In the genomic region with DNA sequence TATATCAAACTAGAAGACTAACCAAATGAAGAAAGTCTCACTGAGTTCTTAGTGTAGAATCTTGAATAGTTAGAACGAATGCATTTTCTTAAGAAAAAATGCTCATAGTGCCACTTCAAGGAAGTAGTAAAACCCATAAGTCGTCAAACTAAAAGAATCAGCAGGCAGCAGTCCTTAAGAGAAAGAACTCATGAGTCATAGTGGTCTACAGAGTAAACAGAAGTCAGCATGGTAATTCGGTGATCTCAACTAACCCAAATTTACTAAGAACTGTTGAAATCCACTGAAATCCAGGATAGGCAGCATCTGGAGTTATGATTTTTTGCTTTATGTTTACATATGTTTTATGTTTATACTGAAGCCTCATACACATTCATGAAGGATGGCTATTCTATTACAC, we compare ENCODE assay signal across 17 cellular contexts.
"Had no signal": no experiment of that assay in that cellular context is flagged by ENCODE, and none has a peak within 500 bp of the region (broad histone marks: within the 10 kb centered on the region; RNA-seq: fewer than 3 reads in every experiment).

No MANE protein-coding gene starts in this region.

- ATAC-seq: activated CD8-positive, alpha-beta T cell treated with anti-CD3 and anti-CD28 coated beads, Interleukin-2, amount 10 ng/mL, durations not matched to agents 7 days and 5 days; mucosa of descending colon; naive thymus-derived CD8-positive, alpha-beta T cell; right cardiac atrium; WTC11 had no signal

- H3K27ac ChIP-seq: ascending aorta, neutrophil, vagina had no signal

- H3K4me3 ChIP-seq: ascending aorta, mucosa of descending colon, vagina had no signal

- H3K4me1 ChIP-seq: ascending aorta, vagina had no signal

- DNase-seq: activated CD4-positive, alpha-beta T cell treated with anti-CD3 and anti-CD28 coated beads for 48 hours; activated CD8-positive, alpha-beta memory T cell treated with anti-CD3 and anti-CD28 coated beads, Interleukin-2, amount 50 U/mL, for 48 hours; activated CD8-positive, alpha-beta T cell treated with anti-CD3 and anti-CD28 coated beads, Interleukin-2, amount 10 ng/mL, durations not matched to agents 7 days and 5 days; activated naive CD4-positive, alpha-beta T cell; central memory CD4-positive, alpha-beta T cell; effector memory CD4-positive, alpha-beta T cell; hypothalamus; mammary epithelial cell; mucosa of descending colon; naive thymus-derived CD8-positive, alpha-beta T cell; posterior cingulate gyrus; right cardiac atrium; small intestine had no signal

- H3K9me3 ChIP-seq: ascending aorta, mucosa of descending colon, neutrophil, vagina had no signal

- H3K27me3 ChIP-seq: ascending aorta, neutrophil, vagina had no signal

- H3K36me3 ChIP-seq: ascending aorta, neutrophil, vagina had no signal
